In genomic region chrX:24081661-24082154, GRCh38 we compare ENCODE assay signal across 8 cellular contexts. TPM values are rescaled to one million over a fixed set of nuclear protein-coding genes. Genes with fewer than 3 reads are reported as not detected.
DNase-seq lines count a peak whose midpoint lies in the region; ATAC-seq and TF ChIP-seq lines count a peak whose summit lies in the region.

No MANE protein-coding gene starts in this region.

- H3K4me3 ChIP-seq in HEK293 (ENCODE audit: low read depth, low read length) (peak overlapping the region; percentile 19; the same call in 1 of the 2 replicates), ovary (no peak overlapping the region), aorta (ENCODE audit: low read length in 2 of 2) (no peak overlapping the region)

- no peak for TF ChIP-seq POLR2A in ovary (IDR thresholded peaks at IDR 0.05)

- peaks cover 16% of the 10 kb centered on the region for H3K36me3 Mint-ChIP-seq in activated CD8-positive, alpha-beta T cell treated with anti-CD3 and anti-CD28 coated beads, Interleukin-2, amount 10 ng/mL, durations not matched to agents 7 days and 5 days (ENCODE audit: low read depth)

- POLR2A ChIA-PET in HEK293 (lab: Yijun Ruan, JAX), result interaction anchor here (0.6 to 1.3 kb wide), 9 partner anchors 27 to 445 kb away, joined by 3 to 5 read pairs (median 3); partner anchors contain the start of genes EIF2S3 and ZFX
- POLR2A ChIA-PET in activated CD8-positive, alpha-beta T cell treated with anti-CD3 and anti-CD28 coated beads, Interleukin-2, amount 10 ng/mL, durations not matched to agents 7 days and 5 days (lab: Charles Lee), result no interaction called here

- DNase-seq in EH (ENCODE audit: low read depth), result peak; percentile 67
- DNase-seq in NCI-H510A (lab: John Stamatoyannopoulos, UW), result peak; percentile 35
- peak; percentile 65 for DNase-seq in activated CD8-positive, alpha-beta T cell treated with anti-CD3 and anti-CD28 coated beads, Interleukin-2, amount 10 ng/mL, durations not matched to agents 7 days and 5 days
- peak; percentile 43 to 74 (median 56) for DNase-seq in ovary
- DNase-seq in aorta, result peak; percentile 63 to 84

- no peaks in the 10 kb centered on the region for H3K9me3 ChIP-seq in HEK293 (ENCODE audit: control insufficient read depth, insufficient read depth, low read depth, low read length)
- H3K9me3 ChIP-seq in ovary, result no peaks in the 10 kb centered on the region
- no peaks in the 10 kb centered on the region for H3K9me3 ChIP-seq in aorta (ENCODE audit: control insufficient read depth, low read length)

- peak; percentile 88 for ATAC-seq in activated CD8-positive, alpha-beta T cell treated with anti-CD3 and anti-CD28 coated beads, Interleukin-2, amount 10 ng/mL, durations not matched to agents 7 days and 5 days
- peak; percentile 61 for ATAC-seq in esophagus mucosa
- peak; percentile 72 for ATAC-seq in aorta (ENCODE audit: low FRiP score)
- no peak for ATAC-seq in GM21717 (IDR thresholded peaks at IDR 0.05; ENCODE audit: unreplicated experiment)

- 16 to 24% (median 23%) methylated on average over 14 of the region's 14 CpGs for WGBS in ovary, 3 donors
- 8 to 28% methylated on average over 14 of the region's 14 CpGs for WGBS in aorta, 2 donors

- TF ChIP-seq EP300 in ovary (IDR thresholded peaks at IDR 0.05), result no peak

- H3K4me3 Mint-ChIP-seq in activated CD8-positive, alpha-beta T cell treated with anti-CD3 and anti-CD28 coated beads, Interleukin-2, amount 10 ng/mL, durations not matched to agents 7 days and 5 days, result peak overlapping the region; percentile 34

- H3K27me3 Mint-ChIP-seq in activated CD8-positive, alpha-beta T cell treated with anti-CD3 and anti-CD28 coated beads, Interleukin-2, amount 10 ng/mL, durations not matched to agents 7 days and 5 days (ENCODE audit: low read depth), result no peaks in the 10 kb centered on the region

- H3K36me3 ChIP-seq in HEK293 (ENCODE audit: control insufficient read depth in 2 of 2, insufficient read depth in 1 of 2, low read length in 2 of 2) (peaks cover 13 to 21% of the 10 kb centered on the region in 2 experiments), ovary (no peaks in the 10 kb centered on the region), aorta (ENCODE audit: control insufficient read depth in 1 of 2, insufficient read depth in 2 of 2, low read length in 1 of 2) (no peaks in the 10 kb centered on the region)

- peak; percentile 79; the same call in 1 of the 2 replicates for TF ChIP-seq CTCF in HEK293 (tag by site-specific recombination; IDR thresholded peaks at IDR 0.05)
- no peak for TF ChIP-seq CTCF in ovary (IDR thresholded peaks at IDR 0.05)

- no peaks in the 10 kb centered on the region for H3K4me1 ChIP-seq in HEK293 (ENCODE audit: control insufficient read depth, insufficient read depth, low read length)
- H3K4me1 ChIP-seq in ovary (ENCODE audit: insufficient read depth), result no peaks in the 10 kb centered on the region
- H3K4me1 ChIP-seq in aorta (ENCODE audit: control insufficient read depth in 1 of 2, insufficient read depth in 2 of 2, low read length in 2 of 2), result no peaks in the 10 kb centered on the region

- no peak overlapping the region for H3K27ac Mint-ChIP-seq in activated CD8-positive, alpha-beta T cell treated with anti-CD3 and anti-CD28 coated beads, Interleukin-2, amount 10 ng/mL, durations not matched to agents 7 days and 5 days

- CTCF ChIA-PET in HEK293 (lab: Yijun Ruan, JAX), result interaction anchor here (0.6 to 1.8 kb wide), 21 partner anchors 8 to 598 kb away, joined by 3 to 28 read pairs (median 3); partner anchors contain the start of genes EIF2S3 and SAT1
- CTCF ChIA-PET in activated CD8-positive, alpha-beta T cell treated with anti-CD3 and anti-CD28 coated beads, Interleukin-2, amount 10 ng/mL, durations not matched to agents 7 days and 5 days (lab: Charles Lee), result interaction anchor here (0.8 to 3.6 kb wide), 4 partner anchors 27 to 161 kb away, joined by 3 to 12 read pairs (median 4); partner anchors contain the start of gene EIF2S3

- peaks cover 10% of the 10 kb centered on the region for H3K4me1 Mint-ChIP-seq in activated CD8-positive, alpha-beta T cell treated with anti-CD3 and anti-CD28 coated beads, Interleukin-2, amount 10 ng/mL, durations not matched to agents 7 days and 5 days (ENCODE audit: low read depth)

- intact Hi-C loops in ovary (cut with DNase I), result loop anchor here in 3 of 4 donors (10.0 kb wide), 2 partner anchors 163 to 173 kb away; no protein-coding TSS in a partner anchor
- intact Hi-C loops in aorta (cut with DNase I), result loop anchor here (10.0 kb wide), 1 partner anchor 163 kb away; no protein-coding TSS in a partner anchor

- H3K27ac ChIP-seq in HEK293 (ENCODE audit: extremely low read depth, low read depth, low read length) (peak overlapping the region; percentile 3; the same call in 1 of the 2 replicates), ovary (no peak overlapping the region), aorta (ENCODE audit: low read depth in 1 of 2, low read length in 2 of 2) (no peak overlapping the region)

- H3K27me3 ChIP-seq in ovary, result no peaks in the 10 kb centered on the region
- H3K27me3 ChIP-seq in aorta (ENCODE audit: control insufficient read depth in 1 of 2, insufficient read depth in 2 of 2, low read length in 1 of 2), result no peaks in the 10 kb centered on the region

- H3K9me3 Mint-ChIP-seq in activated CD8-positive, alpha-beta T cell treated with anti-CD3 and anti-CD28 coated beads, Interleukin-2, amount 10 ng/mL, durations not matched to agents 7 days and 5 days (ENCODE audit: insufficient read depth), result no peaks in the 10 kb centered on the region

TF ChIP-seq in HEK293, 187 proteins besides CTCF, POLR2A, EP300 and RAD21 (continues in another document):
- TF ChIP-seq ZNF416 (tag by site-specific recombination; IDR thresholded peaks at IDR 0.05) (no peak), ZFP3 (tag by site-specific recombination; IDR thresholded peaks at IDR 0.05; ENCODE audit: low read depth) (no peak), HOXD13 (CRISPR knock-in tag; IDR thresholded peaks at IDR 0.05; ENCODE audit: borderline replicate concordance) (peak; percentile 40; the same call in 1 of the 2 replicates), ZNF768 (tag by site-specific recombination; IDR thresholded peaks at IDR 0.05) (no peak), ZNF221 (tag by site-specific recombination; IDR thresholded peaks at IDR 0.05; ENCODE audit: borderline replicate concordance) (no peak), ZNF529 (tag by site-specific recombination; IDR thresholded peaks at IDR 0.05; ENCODE audit: insufficient replicate concordance) (no peak), GLIS1 (tag by site-specific recombination; IDR thresholded peaks at IDR 0.05) (peak; percentile 72)
- TF ChIP-seq, protein P1, sequence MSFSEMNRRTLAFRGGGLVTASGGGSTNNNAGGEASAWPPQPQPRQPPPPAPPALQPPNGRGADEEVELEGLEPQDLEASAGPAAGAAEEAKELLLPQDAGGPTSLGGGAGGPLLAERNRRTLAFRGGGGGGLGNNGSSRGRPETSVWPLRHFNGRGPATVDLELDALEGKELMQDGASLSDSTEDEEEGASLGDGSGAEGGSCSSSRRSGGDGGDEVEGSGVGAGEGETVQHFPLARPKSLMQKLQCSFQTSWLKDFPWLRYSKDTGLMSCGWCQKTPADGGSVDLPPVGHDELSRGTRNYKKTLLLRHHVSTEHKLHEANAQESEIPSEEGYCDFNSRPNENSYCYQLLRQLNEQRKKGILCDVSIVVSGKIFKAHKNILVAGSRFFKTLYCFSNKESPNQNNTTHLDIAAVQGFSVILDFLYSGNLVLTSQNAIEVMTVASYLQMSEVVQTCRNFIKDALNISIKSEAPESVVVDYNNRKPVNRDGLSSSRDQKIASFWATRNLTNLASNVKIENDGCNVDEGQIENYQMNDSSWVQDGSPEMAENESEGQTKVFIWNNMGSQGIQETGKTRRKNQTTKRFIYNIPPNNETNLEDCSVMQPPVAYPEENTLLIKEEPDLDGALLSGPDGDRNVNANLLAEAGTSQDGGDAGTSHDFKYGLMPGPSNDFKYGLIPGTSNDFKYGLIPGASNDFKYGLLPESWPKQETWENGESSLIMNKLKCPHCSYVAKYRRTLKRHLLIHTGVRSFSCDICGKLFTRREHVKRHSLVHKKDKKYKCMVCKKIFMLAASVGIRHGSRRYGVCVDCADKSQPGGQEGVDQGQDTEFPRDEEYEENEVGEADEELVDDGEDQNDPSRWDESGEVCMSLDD (tag by site-specific recombination; IDR thresholded peaks at IDR 0.05), result no peak
- TF ChIP-seq, protein P2, sequence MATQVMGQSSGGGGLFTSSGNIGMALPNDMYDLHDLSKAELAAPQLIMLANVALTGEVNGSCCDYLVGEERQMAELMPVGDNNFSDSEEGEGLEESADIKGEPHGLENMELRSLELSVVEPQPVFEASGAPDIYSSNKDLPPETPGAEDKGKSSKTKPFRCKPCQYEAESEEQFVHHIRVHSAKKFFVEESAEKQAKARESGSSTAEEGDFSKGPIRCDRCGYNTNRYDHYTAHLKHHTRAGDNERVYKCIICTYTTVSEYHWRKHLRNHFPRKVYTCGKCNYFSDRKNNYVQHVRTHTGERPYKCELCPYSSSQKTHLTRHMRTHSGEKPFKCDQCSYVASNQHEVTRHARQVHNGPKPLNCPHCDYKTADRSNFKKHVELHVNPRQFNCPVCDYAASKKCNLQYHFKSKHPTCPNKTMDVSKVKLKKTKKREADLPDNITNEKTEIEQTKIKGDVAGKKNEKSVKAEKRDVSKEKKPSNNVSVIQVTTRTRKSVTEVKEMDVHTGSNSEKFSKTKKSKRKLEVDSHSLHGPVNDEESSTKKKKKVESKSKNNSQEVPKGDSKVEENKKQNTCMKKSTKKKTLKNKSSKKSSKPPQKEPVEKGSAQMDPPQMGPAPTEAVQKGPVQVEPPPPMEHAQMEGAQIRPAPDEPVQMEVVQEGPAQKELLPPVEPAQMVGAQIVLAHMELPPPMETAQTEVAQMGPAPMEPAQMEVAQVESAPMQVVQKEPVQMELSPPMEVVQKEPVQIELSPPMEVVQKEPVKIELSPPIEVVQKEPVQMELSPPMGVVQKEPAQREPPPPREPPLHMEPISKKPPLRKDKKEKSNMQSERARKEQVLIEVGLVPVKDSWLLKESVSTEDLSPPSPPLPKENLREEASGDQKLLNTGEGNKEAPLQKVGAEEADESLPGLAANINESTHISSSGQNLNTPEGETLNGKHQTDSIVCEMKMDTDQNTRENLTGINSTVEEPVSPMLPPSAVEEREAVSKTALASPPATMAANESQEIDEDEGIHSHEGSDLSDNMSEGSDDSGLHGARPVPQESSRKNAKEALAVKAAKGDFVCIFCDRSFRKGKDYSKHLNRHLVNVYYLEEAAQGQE (tag by site-specific recombination; IDR thresholded peaks at IDR 0.05), result no peak

RNA-seq across cellular contexts. Expression of gene EIF2S3, which starts 27.0 kb away (rescaled TPM):
- 100 to 1,000 TPM; 187 to 197 TPM for total RNA-seq in activated CD8-positive, alpha-beta T cell treated with anti-CD3 and anti-CD28 coated beads, Interleukin-2, amount 10 ng/mL, durations not matched to agents 7 days and 5 days
- total RNA-seq in esophagus mucosa (142 TPM), ovary (100 to 1,000 TPM; 121 to 384 (median 267) TPM), aorta (100 to 1,000 TPM; 138 to 173 TPM)
- polyA plus RNA-seq in ovary (100 to 1,000 TPM; 149 to 187 TPM), aorta (100 to 1,000 TPM in 1 of 2 donors, 10 to 100 TPM in 1; 78.3 to 111 TPM)

RNA-seq across cellular contexts. Expression of gene KLHL15, which starts 54.7 kb away (rescaled TPM):
- 10 to 100 TPM; 10.1 to 11.1 TPM for total RNA-seq in activated CD8-positive, alpha-beta T cell treated with anti-CD3 and anti-CD28 coated beads, Interleukin-2, amount 10 ng/mL, durations not matched to agents 7 days and 5 days
- total RNA-seq in esophagus mucosa (2.1 TPM), ovary (10 to 100 TPM; 12.0 to 19.2 (median 14.6) TPM), aorta (1 to 10 TPM; 6.0 to 9.0 TPM)
- polyA plus RNA-seq in ovary (1 to 10 TPM; 3.7 to 6.2 TPM), aorta (1 to 10 TPM; 1.1 to 1.8 TPM)
